ENCODE assay signal across 23 cellular contexts in genomic region chr1:247324204-247324787, GRCh38.
"Had no signal": no experiment of that assay in that cellular context is flagged by ENCODE, and none has a peak within 500 bp of the region (broad histone marks: within the 10 kb centered on the region; RNA-seq: fewer than 3 reads in every experiment).

No MANE protein-coding gene starts in this region.

- H3K27me3 ChIP-seq: cardiac muscle cell, foreskin keratinocyte, hepatocyte, tibial artery had no signal

- H2AFZ ChIP-seq: hepatocyte had no signal

- H3K4me3 Mint-ChIP-seq: effector memory CD8-positive, alpha-beta T cell; mesothelial cell of epicardium; nephron progenitor cell had no signal

- H3K9me3 Mint-ChIP-seq: activated T-cell treated with anti-CD3 and anti-CD28 coated beads, Interleukin-2, amount 50 U/mL, for 72 hours; effector memory CD8-positive, alpha-beta T cell; mesothelial cell of epicardium; nephron progenitor cell had no signal

- H3K4me1 Mint-ChIP-seq: mesothelial cell of epicardium had no signal

- H3K4me1 ChIP-seq: foreskin keratinocyte, tibial artery had no signal

- ATAC-seq: activated T-cell treated with anti-CD3 and anti-CD28 coated beads, Interleukin-2, amount 50 U/mL, for 72 hours; effector memory CD8-positive, alpha-beta T cell; foreskin keratinocyte; left colon had no signal

- H3K4me3 ChIP-seq: cardiac muscle cell, hepatocyte, lung, tibial artery had no signal

- H3K9me3 ChIP-seq: tibial artery had no signal

- DNase-seq: activated CD4-positive, alpha-beta T cell treated with anti-CD3 and anti-CD28 coated beads for 48 hours; activated CD4-positive, CD25-positive, alpha-beta regulatory T cell; activated CD8-positive, alpha-beta memory T cell treated with anti-CD3 and anti-CD28 coated beads, Interleukin-2, amount 50 U/mL, for 48 hours; activated effector memory CD4-positive, alpha-beta T cell treated with anti-CD3 and anti-CD28 coated beads, Interleukin-2, amount 50 U/mL, for 16 hours; activated naive CD4-positive, alpha-beta T cell treated with anti-CD3 and anti-CD28 coated beads, Interleukin-2, amount 50 U/mL, for 16 hours; activated T-cell treated with anti-CD3 and anti-CD28 coated beads, Interleukin-2, amount 50 U/mL, for 72 hours; amniotic stem cell; effector memory CD8-positive, alpha-beta T cell; foreskin keratinocyte; left colon; nephron progenitor cell; occipital lobe; posterior cingulate gyrus; retina; stimulated activated CD4-positive, alpha-beta T cell treated with anti-CD3 and anti-CD28 coated beads, Interleukin-12 subunit alpha, Interleukin-12 subunit beta, amount 100 ng/mL, for 4 hours; stimulated activated CD4-positive, alpha-beta T cell treated with anti-CD3 and anti-CD28 coated beads, Interleukin-2, amount 100 ng/mL, for 24 hours; stimulated activated naive CD4-positive, alpha-beta T cell treated with Interleukin-2 at 50 U/mL for 16 hours; substantia nigra; tibial artery had no signal

- H3K27ac Mint-ChIP-seq: effector memory CD8-positive, alpha-beta T cell; mesothelial cell of epicardium; nephron progenitor cell had no signal

- H3K27me3 Mint-ChIP-seq: effector memory CD8-positive, alpha-beta T cell had no signal

- H3K4me2 ChIP-seq: hepatocyte had no signal
